16 cellular contexts compared by ENCODE assay signal in genomic region chr5:124692324-124692723, GRCh38. TPM values are rescaled to one million over a fixed set of nuclear protein-coding genes. Genes with fewer than 3 reads are reported as not detected.
DNase-seq lines count a peak whose midpoint lies in the region; ATAC-seq and TF ChIP-seq lines count a peak whose summit lies in the region.
"Had no signal": no experiment of that assay in that cellular context is flagged by ENCODE, and none has a peak within 500 bp of the region (broad histone marks: within the 10 kb centered on the region; RNA-seq: fewer than 3 reads in every experiment).

No MANE protein-coding gene starts in this region.

- TF ChIP-seq CTCF in HFFc6 (IDR thresholded peaks at IDR 0.05) (no peak), astrocyte of the cerebellum (IDR thresholded peaks at IDR 0.05; ENCODE audit: low read depth, low read length, missing control alignments) (no peak), gastroesophageal sphincter (IDR thresholded peaks at IDR 0.05) (no peak), transverse colon (IDR thresholded peaks at IDR 0.05) (no peak)

- TF ChIP-seq POLR2A in gastroesophageal sphincter (IDR thresholded peaks at IDR 0.05) (no peak), transverse colon (IDR thresholded peaks at IDR 0.05) (no peak)

- ATAC-seq in gastroesophageal sphincter (no peak), HG02973 (IDR thresholded peaks at IDR 0.05; ENCODE audit: unreplicated experiment) (no peak)
- ATAC-seq: gastrocnemius medialis had no signal

- H3K9me3 ChIP-seq in gastroesophageal sphincter (no peaks in the 10 kb centered on the region), transverse colon (no peaks in the 10 kb centered on the region)
- H3K9me3 ChIP-seq: gastrocnemius medialis, neutrophil, Peyer's patch, spleen, stomach had no signal

- H3K36me3 ChIP-seq in gastroesophageal sphincter = no peaks in the 10 kb centered on the region
- H3K36me3 ChIP-seq in transverse colon = no peaks in the 10 kb centered on the region
- H3K36me3 ChIP-seq: gastrocnemius medialis, neutrophil, Peyer's patch, spleen, stomach had no signal

- no peak overlapping the region for H3K4me3 Mint-ChIP-seq in HFFc6
- H3K4me3 Mint-ChIP-seq: activated B cell treated with CpG ODN at 0.5 μM for 24 hours had no signal

- peak overlapping the region; percentile 23 to 70 (median 26) for H3K27ac ChIP-seq in gastroesophageal sphincter
- H3K27ac ChIP-seq in transverse colon = peak overlapping the region in 2 of 4 donors; percentile 20 to 26
- H3K27ac ChIP-seq: gastrocnemius medialis, neutrophil, Peyer's patch, spleen had no signal

- H3K4me1 Mint-ChIP-seq in HFFc6 (ENCODE audit: low read depth) = peaks cover 19% of the 10 kb centered on the region

- in situ Hi-C loops in astrocyte of the cerebellum (cut with HindIII; ENCODE audit: low sequenced_read_pairs) = no loop called here
- in situ Hi-C loops in transverse colon (cut with MboI; ENCODE audit: low pct_ligation_motif_present in 1 of 4, low pct_unique_long_range_greater_than_20kb in 1 of 4, low sequenced_read_pairs in 3 of 4) = no loop called here

- H3K27me3 ChIP-seq in gastroesophageal sphincter (no peaks in the 10 kb centered on the region), transverse colon (no peaks in the 10 kb centered on the region)
- H3K27me3 ChIP-seq: gastrocnemius medialis, neutrophil, Peyer's patch, spleen, stomach had no signal

- H3K36me3 Mint-ChIP-seq in HFFc6 (ENCODE audit: low read depth) = no peaks in the 10 kb centered on the region

- intact Hi-C loops in transverse colon (cut with DNase I; ENCODE audit: low total_unique reads) = no loop called here

- H3K27me3 Mint-ChIP-seq in HFFc6 (ENCODE audit: insufficient read depth) = peaks cover 3% of the 10 kb centered on the region
- H3K27me3 Mint-ChIP-seq: activated B cell treated with CpG ODN at 0.5 μM for 24 hours had no signal

- H3K4me1 ChIP-seq in gastroesophageal sphincter = peaks cover 7 to 59% (median 19%) of the 10 kb centered on the region in 3 donors
- peaks cover 5 to 22% (median 17%) of the 10 kb centered on the region in 4 donors for H3K4me1 ChIP-seq in transverse colon
- H3K4me1 ChIP-seq: Peyer's patch had no signal

- TF ChIP-seq EP300 in gastroesophageal sphincter (IDR thresholded peaks at IDR 0.05) (no peak), transverse colon (IDR thresholded peaks at IDR 0.05; ENCODE audit: low read depth) (no peak)

- DNase-seq in HFFc6 (peak; percentile 39), astrocyte of the cerebellum (ENCODE audit: low read depth) (peak; percentile 72), transverse colon (no peak), DMS53 treated with DMSO at 0.1 percent for 48 hours (lab: John Stamatoyannopoulos, UW; ENCODE audit: unreplicated experiment) (no peak)
- no peak for DNase-seq in activated CD4-positive, CD25-positive, alpha-beta regulatory T cell (lab: John Stamatoyannopoulos, UW)
- DNase-seq: activated B cell treated with CpG ODN at 0.5 μM for 24 hours, gastrocnemius medialis, GDM1, NCI-H1694, NCI-H510A, Peyer's patch, spleen, stomach had no signal

- WGBS in gastroesophageal sphincter (ENCODE audit: low coverage in 1 of 2), 2 donors = 14 to 52% methylated on average over 3 of the region's 3 CpGs
- 57 to 63% methylated on average over 3 of the region's 3 CpGs for WGBS in transverse colon (ENCODE audit: low coverage in 1 of 2), 2 donors

- H3K9me3 Mint-ChIP-seq in HFFc6 = no peaks in the 10 kb centered on the region
- H3K9me3 Mint-ChIP-seq: activated B cell treated with CpG ODN at 0.5 μM for 24 hours had no signal

- H3K4me3 ChIP-seq in astrocyte of the cerebellum (ENCODE audit: low read depth, low read length) (no peak overlapping the region), gastroesophageal sphincter (no peak overlapping the region), transverse colon (no peak overlapping the region)
- H3K4me3 ChIP-seq: gastrocnemius medialis, Peyer's patch, spleen, stomach had no signal

- H3K27ac Mint-ChIP-seq in HFFc6 = no peak overlapping the region
- H3K27ac Mint-ChIP-seq: activated B cell treated with CpG ODN at 0.5 μM for 24 hours had no signal

RNA-seq across cellular contexts. Expression of gene ZNF608, which starts 54.1 kb away (rescaled TPM):
- total RNA-seq in HFFc6 (2021; fragmentation: NEBNext Ultra II Directional; extraction: Animal tissue kit (Norgen Biotek cat#: 25700)) = under 1 TPM; 0.28 to 0.85 (median 0.33) TPM
- total RNA-seq in gastroesophageal sphincter (10 to 100 TPM; 24.4 to 41.4 (median 36.1) TPM), transverse colon (10 to 100 TPM; 30.6 to 83.2 (median 41.2) TPM)

Comparison
In these comparisons a context has a peak if more than half of its experiments do, and no peak if none do; other contexts are left out.
1. DNase-seq: peak in HFFc6 (single experiment) and astrocyte of the cerebellum (single experiment); none in transverse colon (single experiment), activated CD4-positive, CD25-positive, alpha-beta regulatory T cell (0 of 4) and DMS53 treated with DMSO at 0.1 percent for 48 hours (single experiment).
2. RNA of gene ZNF608, which starts 54.1 kb away (total RNA-seq): 30.6 to 83.2 TPM in transverse colon and 24.4 to 41.4 TPM in gastroesophageal sphincter; 0.28 to 0.85 TPM in HFFc6; every median in the first group is over 10 times any median in the second.